In genomic region chr11:33696931-33697638, GRCh38 we compare ENCODE assay signal across 20 cellular contexts. TPM values are rescaled to one million over a fixed set of nuclear protein-coding genes. Genes with fewer than 3 reads are reported as not detected.
DNase-seq lines count a peak whose midpoint lies in the region; TF ChIP-seq lines count a peak whose summit lies in the region.
"Had no signal": no experiment of that assay in that cellular context is flagged by ENCODE, and none has a peak within 500 bp of the region (broad histone marks: within the 10 kb centered on the region; RNA-seq: fewer than 3 reads in every experiment).

No MANE protein-coding gene starts in this region.

- H3K4me2 ChIP-seq in parathyroid adenoma (ENCODE audit: low read length) = no peak overlapping the region

- H3K9me3 ChIP-seq in parathyroid adenoma (ENCODE audit: control insufficient read depth, low read length) = no peaks in the 10 kb centered on the region
- H3K9me3 ChIP-seq: BLaER1 treated with 17β-estradiol and CSF1 and Interleukin-3, amounts not matched to agents 10 nM and 100 nM; SJSA1 had no signal

- peak overlapping the region; percentile 20 to 82 (median 29) for H3K27ac Mint-ChIP-seq in brain
- no peak overlapping the region for H3K27ac Mint-ChIP-seq in T-helper 2 cell treated with Interferon-gamma antibody and Interleukin-4, amounts not matched to agents 5 μg/mL and 100 μg/mL, for 36 hours
- H3K27ac Mint-ChIP-seq in activated T-helper 1 cell treated with anti-CD3 and anti-CD28 coated beads, Interleukin-12 subunit alpha, Interleukin-12 subunit beta, Interleukin-2, Interleukin-4 antibody, amounts not matched to agents 30 ng/mL and 10 ng/mL and 1 ng/mL, durations not matched to agents 14 hours and 24 hours and 36 hours = no peak overlapping the region

- H3K9me3 Mint-ChIP-seq in brain = peaks cover 0 to 3% (median 0%) of the 10 kb centered on the region in 5 experiments
- H3K9me3 Mint-ChIP-seq in T-helper 2 cell treated with Interferon-gamma antibody and Interleukin-4, amounts not matched to agents 5 μg/mL and 100 μg/mL, for 36 hours = no peaks in the 10 kb centered on the region
- H3K9me3 Mint-ChIP-seq in activated T-helper 1 cell treated with anti-CD3 and anti-CD28 coated beads, Interleukin-12 subunit alpha, Interleukin-12 subunit beta, Interleukin-2, Interleukin-4 antibody, amounts not matched to agents 30 ng/mL and 10 ng/mL and 1 ng/mL, durations not matched to agents 14 hours and 24 hours and 36 hours = no peaks in the 10 kb centered on the region
- H3K9me3 Mint-ChIP-seq: naive thymus-derived CD8-positive, alpha-beta T cell had no signal

- TF ChIP-seq CTCF in brain (conservative IDR thresholded peaks at IDR 0.05) (no peak), parathyroid adenoma (IDR thresholded peaks at IDR 0.05) (no peak)

- no peaks in the 10 kb centered on the region for H3K27me3 ChIP-seq in parathyroid adenoma (ENCODE audit: control insufficient read depth, insufficient read depth, low read length)
- H3K27me3 ChIP-seq: BLaER1 treated with 17β-estradiol and CSF1 and Interleukin-3, amounts not matched to agents 10 nM and 100 nM; foreskin keratinocyte; SJSA1 had no signal

- no peak overlapping the region for H3K4me3 ChIP-seq in parathyroid adenoma (ENCODE audit: low read depth, low read length)
- H3K4me3 ChIP-seq: BLaER1 treated with 17β-estradiol and CSF1 and Interleukin-3, amounts not matched to agents 10 nM and 100 nM; SJSA1 had no signal

- H3K27ac ChIP-seq in parathyroid adenoma = peak overlapping the region; percentile 85
- H3K27ac ChIP-seq: 22Rv1, foreskin keratinocyte, SJSA1 had no signal

- H3K36me3 Mint-ChIP-seq in brain = no peaks in the 10 kb centered on the region
- no peaks in the 10 kb centered on the region for H3K36me3 Mint-ChIP-seq in T-helper 2 cell treated with Interferon-gamma antibody and Interleukin-4, amounts not matched to agents 5 μg/mL and 100 μg/mL, for 36 hours (ENCODE audit: low read depth)
- H3K36me3 Mint-ChIP-seq in activated T-helper 1 cell treated with anti-CD3 and anti-CD28 coated beads, Interleukin-12 subunit alpha, Interleukin-12 subunit beta, Interleukin-2, Interleukin-4 antibody, amounts not matched to agents 30 ng/mL and 10 ng/mL and 1 ng/mL, durations not matched to agents 14 hours and 24 hours and 36 hours (ENCODE audit: low read depth) = no peaks in the 10 kb centered on the region
- H3K36me3 Mint-ChIP-seq: naive thymus-derived CD8-positive, alpha-beta T cell had no signal

- peaks cover 23% of the 10 kb centered on the region for H3K4me1 ChIP-seq in parathyroid adenoma

- peaks cover 77% of the 10 kb centered on the region for H3K4me1 Mint-ChIP-seq in brain
- H3K4me1 Mint-ChIP-seq in T-helper 2 cell treated with Interferon-gamma antibody and Interleukin-4, amounts not matched to agents 5 μg/mL and 100 μg/mL, for 36 hours (ENCODE audit: low read depth) = peaks cover 14% of the 10 kb centered on the region
- H3K4me1 Mint-ChIP-seq in activated T-helper 1 cell treated with anti-CD3 and anti-CD28 coated beads, Interleukin-12 subunit alpha, Interleukin-12 subunit beta, Interleukin-2, Interleukin-4 antibody, amounts not matched to agents 30 ng/mL and 10 ng/mL and 1 ng/mL, durations not matched to agents 14 hours and 24 hours and 36 hours (ENCODE audit: low read depth) = peaks cover 27% of the 10 kb centered on the region

- peak overlapping the region; percentile 20 for H2AFZ ChIP-seq in parathyroid adenoma

- no peaks in the 10 kb centered on the region for H3K36me3 ChIP-seq in parathyroid adenoma (ENCODE audit: control insufficient read depth, insufficient read depth, low read length)
- H3K36me3 ChIP-seq: BLaER1 treated with 17β-estradiol and CSF1 and Interleukin-3, amounts not matched to agents 10 nM and 100 nM; SJSA1 had no signal

- no peaks in the 10 kb centered on the region for H3K79me2 ChIP-seq in parathyroid adenoma

- intact Hi-C loops in activated T-helper 1 cell treated with anti-CD3 and anti-CD28 coated beads, Interleukin-12 subunit alpha, Interleukin-12 subunit beta, Interleukin-2, Interleukin-4 antibody, amounts not matched to agents 30 ng/mL and 10 ng/mL and 1 ng/mL, durations not matched to agents 14 hours and 24 hours and 36 hours (cut with micrococcal nuclease) = no loop called here

- peak; percentile 18 for DNase-seq in NCI-H2029 (lab: John Stamatoyannopoulos, UW)
- no peak for DNase-seq in NCI-H2029 treated with DMSO at 0.1 percent for 48 hours (lab: John Stamatoyannopoulos, UW)
- DNase-seq in NCI-H1092 (lab: John Stamatoyannopoulos, UW) = peak; percentile 49
- no peak for DNase-seq in T-helper 2 cell treated with Interferon-gamma antibody and Interleukin-4, amounts not matched to agents 5 μg/mL and 100 μg/mL, for 36 hours (ENCODE audit: low spot score)
- DNase-seq in activated T-helper 1 cell treated with anti-CD3 and anti-CD28 coated beads, Interleukin-12 subunit alpha, Interleukin-12 subunit beta, Interleukin-2, Interleukin-4 antibody, amounts not matched to agents 30 ng/mL and 10 ng/mL and 1 ng/mL, durations not matched to agents 14 hours and 24 hours and 36 hours (ENCODE audit: low spot score) = no peak
- DNase-seq in activated gamma-delta T cell (lab: John Stamatoyannopoulos, UW) = no peak
- DNase-seq: activated CD4-positive, CD25-positive, alpha-beta regulatory T cell; H7; NCI-H1417; OCI-M1; stimulated activated CD4-positive, alpha-beta T cell treated with anti-CD3 and anti-CD28 coated beads, Interleukin-2, amount 100 ng/mL, for 24 hours; stimulated activated naive CD4-positive, alpha-beta T cell treated with Interleukin-2 at 50 U/mL for 16 hours had no signal

- H3K27me3 Mint-ChIP-seq in brain = peaks cover 10% of the 10 kb centered on the region
- H3K27me3 Mint-ChIP-seq in T-helper 2 cell treated with Interferon-gamma antibody and Interleukin-4, amounts not matched to agents 5 μg/mL and 100 μg/mL, for 36 hours (ENCODE audit: low read depth) = peaks cover 35% of the 10 kb centered on the region
- peaks cover 26% of the 10 kb centered on the region for H3K27me3 Mint-ChIP-seq in activated T-helper 1 cell treated with anti-CD3 and anti-CD28 coated beads, Interleukin-12 subunit alpha, Interleukin-12 subunit beta, Interleukin-2, Interleukin-4 antibody, amounts not matched to agents 30 ng/mL and 10 ng/mL and 1 ng/mL, durations not matched to agents 14 hours and 24 hours and 36 hours (ENCODE audit: insufficient read depth)

- H3K4me3 Mint-ChIP-seq in brain = peak overlapping the region in 1 of 5 experiments; percentile 15
- H3K4me3 Mint-ChIP-seq in T-helper 2 cell treated with Interferon-gamma antibody and Interleukin-4, amounts not matched to agents 5 μg/mL and 100 μg/mL, for 36 hours = no peak overlapping the region
- H3K4me3 Mint-ChIP-seq in activated T-helper 1 cell treated with anti-CD3 and anti-CD28 coated beads, Interleukin-12 subunit alpha, Interleukin-12 subunit beta, Interleukin-2, Interleukin-4 antibody, amounts not matched to agents 30 ng/mL and 10 ng/mL and 1 ng/mL, durations not matched to agents 14 hours and 24 hours and 36 hours = no peak overlapping the region
- H3K4me3 Mint-ChIP-seq: naive thymus-derived CD8-positive, alpha-beta T cell had no signal

- H3K9ac ChIP-seq in parathyroid adenoma = no peak overlapping the region
- H3K9ac ChIP-seq: BLaER1 treated with 17β-estradiol and CSF1 and Interleukin-3, amounts not matched to agents 10 nM and 100 nM had no signal

RNA-seq across cellular contexts. Expression of gene C11orf91, which starts 3.5 kb away (rescaled TPM):
- polyA plus RNA-seq in brain (ENCODE audit: insufficient read depth, low read depth, low replicate concordance) = not detected
- total RNA-seq in activated T-helper 1 cell treated with anti-CD3 and anti-CD28 coated beads, Interleukin-12 subunit alpha, Interleukin-12 subunit beta, Interleukin-2, Interleukin-4 antibody, amounts not matched to agents 30 ng/mL and 10 ng/mL and 1 ng/mL, durations not matched to agents 14 hours and 24 hours and 36 hours = 0.23 TPM in 1 of 2 replicates, not detected in the other
- total RNA-seq: H7, SJSA1, urinary bladder had no signal
- polyA plus RNA-seq: naive thymus-derived CD8-positive, alpha-beta T cell; urinary bladder had no signal

RNA-seq across cellular contexts. Expression of gene CD59, which starts 39.1 kb away (rescaled TPM):
- polyA plus RNA-seq in brain (ENCODE audit: insufficient read depth, low read depth, low replicate concordance) = 189 TPM
- total RNA-seq in activated T-helper 1 cell treated with anti-CD3 and anti-CD28 coated beads, Interleukin-12 subunit alpha, Interleukin-12 subunit beta, Interleukin-2, Interleukin-4 antibody, amounts not matched to agents 30 ng/mL and 10 ng/mL and 1 ng/mL, durations not matched to agents 14 hours and 24 hours and 36 hours = 140 and 143 TPM in 2 replicates

Comparison
In these comparisons a context has a peak if more than half of its experiments do, and no peak if none do; other contexts are left out.
1. DNase-seq: peak in NCI-H2029 (single experiment) and NCI-H1092 (single experiment); none in NCI-H2029 treated with DMSO at 0.1 percent for 48 hours (single experiment), T-helper 2 cell treated with Interferon-gamma antibody and Interleukin-4, amounts not matched to agents 5 μg/mL and 100 μg/mL, for 36 hours (single experiment), activated T-helper 1 cell treated with anti-CD3 and anti-CD28 coated beads, Interleukin-12 subunit alpha, Interleukin-12 subunit beta, Interleukin-2, Interleukin-4 antibody, amounts not matched to agents 30 ng/mL and 10 ng/mL and 1 ng/mL, durations not matched to agents 14 hours and 24 hours and 36 hours (single experiment) and activated gamma-delta T cell (single experiment).
2. H3K27ac Mint-ChIP-seq: peak in brain (5 of 5); none in T-helper 2 cell treated with Interferon-gamma antibody and Interleukin-4, amounts not matched to agents 5 μg/mL and 100 μg/mL, for 36 hours (single experiment) and activated T-helper 1 cell treated with anti-CD3 and anti-CD28 coated beads, Interleukin-12 subunit alpha, Interleukin-12 subunit beta, Interleukin-2, Interleukin-4 antibody, amounts not matched to agents 30 ng/mL and 10 ng/mL and 1 ng/mL, durations not matched to agents 14 hours and 24 hours and 36 hours (single experiment).